16 cellular contexts compared by ENCODE assay signal in the genomic region with DNA sequence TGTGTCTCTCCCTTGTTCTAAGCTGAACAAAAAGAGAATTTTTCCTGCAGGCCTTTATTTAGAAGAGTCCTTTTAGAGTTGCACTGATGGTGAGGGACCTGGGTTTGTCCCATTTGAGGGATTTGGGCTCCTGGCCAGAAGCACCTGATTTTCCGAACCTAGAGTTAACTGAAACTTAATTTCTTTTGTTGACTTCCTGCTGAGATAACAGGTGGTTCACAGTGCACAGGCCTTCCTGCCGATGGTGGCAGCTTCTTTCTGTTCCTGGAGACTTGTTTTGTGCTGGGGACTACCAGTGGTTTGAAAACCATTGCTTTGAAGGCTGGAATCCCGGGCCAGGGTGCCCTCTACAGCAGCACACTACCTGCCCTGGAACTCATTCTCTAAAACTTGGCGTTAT.
DNase-seq lines count a peak whose midpoint lies in the region; ATAC-seq and TF ChIP-seq lines count a peak whose summit lies in the region.
"Had no signal": no experiment of that assay in that cellular context is flagged by ENCODE, and none has a peak within 500 bp of the region (broad histone marks: within the 10 kb centered on the region; RNA-seq: fewer than 3 reads in every experiment).

No MANE protein-coding gene starts in this region.

- H2BK15ac ChIP-seq in IMR-90 (ENCODE audit: low read depth, low read length) = peak overlapping the region; percentile 72; the same call in 2 of the 3 replicates

- H3K79me1 ChIP-seq in IMR-90 (ENCODE audit: low read depth in 1 of 2, low read length in 2 of 2) = no peaks in the 10 kb centered on the region

- H3K4me1 ChIP-seq in IMR-90 (ENCODE audit: control insufficient read depth, insufficient read depth, low read length) (peaks cover 4% of the 10 kb centered on the region; the same call in 1 of the 2 replicates), Karpas-422 (ENCODE audit: low read length) (peaks cover 4% of the 10 kb centered on the region; the same call in 1 of the 2 replicates)

- H4K91ac ChIP-seq in IMR-90 (ENCODE audit: insufficient read depth, low read depth, low read length) = no peak overlapping the region

- H4K8ac ChIP-seq in IMR-90 (ENCODE audit: low read depth in 2 of 2, low read length in 2 of 2) = no peak overlapping the region

- H3K36me3 ChIP-seq in IMR-90 (ENCODE audit: control insufficient read depth, insufficient read depth, low read length) (no peaks in the 10 kb centered on the region), Karpas-422 (ENCODE audit: insufficient read depth, low read length) (no peaks in the 10 kb centered on the region)
- H3K36me3 ChIP-seq: HAP-1 had no signal

- H3K27me3 Mint-ChIP-seq in Calu3 (ENCODE audit: unreplicated experiment) (no peaks in the 10 kb centered on the region), MCF 10A (ENCODE audit: insufficient read depth, unreplicated experiment) (no peaks in the 10 kb centered on the region)
- H3K27me3 Mint-ChIP-seq in activated CD4-positive, alpha-beta memory T cell treated with anti-CD3 and anti-CD28 coated beads, Interleukin-2, amount 10 ng/mL, durations not matched to agents 7 days and 5 days = no peaks in the 10 kb centered on the region
- H3K27me3 Mint-ChIP-seq: central memory CD8-positive, alpha-beta T cell; natural killer cell treated with Interleukin-12 subunit alpha and Interleukin-12 subunit beta and Interleukin-15 and Interleukin-18, amount 100 ng/mL, for 72 hours had no signal

- H3K56ac ChIP-seq in IMR-90 (ENCODE audit: extremely low read depth, insufficient read depth, low read length) = no peak overlapping the region

- no peaks in the 10 kb centered on the region for H3K79me2 ChIP-seq in Karpas-422 (ENCODE audit: low read length)

- H2BK5ac ChIP-seq in IMR-90 (ENCODE audit: low read depth, low read length, poor library complexity, severe bottlenecking) = no peak overlapping the region

- H2AFZ ChIP-seq in IMR-90 (replicated peaks; ENCODE audit: low read length, poor library complexity) (no peak overlapping the region), Karpas-422 (ENCODE audit: low read length) (no peak overlapping the region)

- CTCF ChIA-PET in Calu3 (lab: Charles Lee) (interaction anchor here (0.7 to 2.6 kb wide), 2 partner anchors 371 to 922 kb away, joined by 3 to 11 read pairs; no protein-coding TSS in a partner anchor), IMR-90 (lab: Yijun Ruan, JAX) (no interaction called here), MCF 10A (lab: Yijun Ruan, JAX) (interaction anchor here (0.6 to 4.5 kb wide), 9 partner anchors 20 to 1498 kb away, joined by 3 to 60 read pairs (median 4); partner anchors contain the start of gene INHBA)
- CTCF ChIA-PET in activated CD4-positive, alpha-beta memory T cell treated with anti-CD3 and anti-CD28 coated beads, Interleukin-2, amount 10 ng/mL, durations not matched to agents 7 days and 5 days (lab: Charles Lee) = no interaction called here

- no peak overlapping the region for H3K23ac ChIP-seq in IMR-90 (ENCODE audit: low read depth, low read length)

- 90% methylated on average over 2 of the region's 4 CpGs; no CpG with 5 or more reads in 1 of the 2 experiments for whole genome bisulfite sequencing in IMR-90 (ENCODE audit: extremely low coverage in 2 of 2, insufficient read length in 1 of 2), 2 experiments

- no peak for TF ChIP-seq POLR2A in IMR-90 (IDR thresholded peaks at IDR 0.05; ENCODE audit: low read depth, low read length)

- no peaks in the 10 kb centered on the region for H3K9me2 ChIP-seq in Karpas-422 (replicated peaks; ENCODE audit: insufficient read depth, low read length)

- no peak overlapping the region for H3K9ac ChIP-seq in IMR-90 (ENCODE audit: low read depth, low read length)
- H3K9ac ChIP-seq in Karpas-422 (ENCODE audit: low read length) = no peak overlapping the region

- H3K9me3 Mint-ChIP-seq in Calu3 (ENCODE audit: low read depth, unreplicated experiment) (no peaks in the 10 kb centered on the region), MCF 10A (ENCODE audit: unreplicated experiment) (no peaks in the 10 kb centered on the region)
- H3K9me3 Mint-ChIP-seq in activated CD4-positive, alpha-beta memory T cell treated with anti-CD3 and anti-CD28 coated beads, Interleukin-2, amount 10 ng/mL, durations not matched to agents 7 days and 5 days = no peaks in the 10 kb centered on the region
- H3K9me3 Mint-ChIP-seq: central memory CD8-positive, alpha-beta T cell; endodermal cell; natural killer cell treated with Interleukin-12 subunit alpha and Interleukin-12 subunit beta and Interleukin-15 and Interleukin-18, amount 100 ng/mL, for 72 hours had no signal

- ATAC-seq in GM19395 (IDR thresholded peaks at IDR 0.05; ENCODE audit: unreplicated experiment) (peak; percentile 66), IMR-90 (ENCODE audit: low read depth) (no peak), left colon (peak; percentile 95)
- ATAC-seq: K562; natural killer cell treated with Interleukin-12 subunit alpha and Interleukin-12 subunit beta and Interleukin-15 and Interleukin-18, amount 100 ng/mL, for 72 hours had no signal

- no peak overlapping the region for H2BK20ac ChIP-seq in IMR-90 (ENCODE audit: low read depth, low read length)

- H3K4me3 Mint-ChIP-seq in Calu3 (ENCODE audit: low read depth, unreplicated experiment) = no peak overlapping the region
- no peak overlapping the region for H3K4me3 Mint-ChIP-seq in MCF 10A (ENCODE audit: unreplicated experiment)
- H3K4me3 Mint-ChIP-seq in activated CD4-positive, alpha-beta memory T cell treated with anti-CD3 and anti-CD28 coated beads, Interleukin-2, amount 10 ng/mL, durations not matched to agents 7 days and 5 days = no peak overlapping the region
- H3K4me3 Mint-ChIP-seq: central memory CD8-positive, alpha-beta T cell; endodermal cell; natural killer cell treated with Interleukin-12 subunit alpha and Interleukin-12 subunit beta and Interleukin-15 and Interleukin-18, amount 100 ng/mL, for 72 hours had no signal

- in situ Hi-C loops in IMR-90 (cut with MboI; ENCODE audit: low sequenced_read_pairs) = loop anchor here (10.0 kb wide), 3 partner anchors 371 to 1481 kb away; no protein-coding TSS in a partner anchor

- no peak overlapping the region for H2AK9ac ChIP-seq in IMR-90 (replicated peaks; ENCODE audit: low read depth, low read length, poor library complexity)

- no peaks in the 10 kb centered on the region for H3K9me1 ChIP-seq in IMR-90 (ENCODE audit: insufficient read depth, low read length)

- POLR2A ChIA-PET in IMR-90 (lab: Charles Lee; ENCODE audit: unreplicated experiment) = no interaction called here
- POLR2A ChIA-PET in MCF 10A (lab: Yijun Ruan, JAX) = interaction anchor here (0.7 to 1.8 kb wide), 4 partner anchors 100 to 1471 kb away, joined by 3 to 8 read pairs (median 4); partner anchors contain the start of genes MPLKIP and SUGCT
- POLR2A ChIA-PET in activated CD4-positive, alpha-beta memory T cell treated with anti-CD3 and anti-CD28 coated beads, Interleukin-2, amount 10 ng/mL, durations not matched to agents 7 days and 5 days (lab: Charles Lee) = no interaction called here

- H2BK120ac ChIP-seq in IMR-90 (ENCODE audit: low read depth, low read length) = 0 out of 2 replicates have a peak overlapping the region, but pooled peaks have one; percentile 40

- H3K4me3 ChIP-seq in IMR-90 (ENCODE audit: insufficient read depth, low read depth, low read length) = no peak overlapping the region
- no peak overlapping the region for H3K4me3 ChIP-seq in Karpas-422 (ENCODE audit: low read length)
- H3K4me3 ChIP-seq: HAP-1, K562 had no signal

- no peak overlapping the region for H3K27ac Mint-ChIP-seq in Calu3 (ENCODE audit: unreplicated experiment)
- no peak overlapping the region for H3K27ac Mint-ChIP-seq in MCF 10A (ENCODE audit: low read depth, unreplicated experiment)
- no peak overlapping the region for H3K27ac Mint-ChIP-seq in activated CD4-positive, alpha-beta memory T cell treated with anti-CD3 and anti-CD28 coated beads, Interleukin-2, amount 10 ng/mL, durations not matched to agents 7 days and 5 days
- H3K27ac Mint-ChIP-seq: endodermal cell; natural killer cell treated with Interleukin-12 subunit alpha and Interleukin-12 subunit beta and Interleukin-15 and Interleukin-18, amount 100 ng/mL, for 72 hours had no signal

- no peak for TF ChIP-seq RAD21 in IMR-90 (IDR thresholded peaks at IDR 0.05; ENCODE audit: low read length)

- no peak overlapping the region for H3K14ac ChIP-seq in IMR-90 (replicated peaks; ENCODE audit: low read depth, low read length)

- no peak overlapping the region for H4K5ac ChIP-seq in IMR-90 (ENCODE audit: low read depth, low read length)

- H3K27me3 ChIP-seq in IMR-90 (ENCODE audit: control insufficient read depth, insufficient read depth, low read length) = no peaks in the 10 kb centered on the region
- no peaks in the 10 kb centered on the region for H3K27me3 ChIP-seq in Karpas-422 (ENCODE audit: low read length)

- intact Hi-C loops in Calu3 (cut with micrococcal nuclease; ENCODE audit: unreplicated experiment) (loop anchor here (5.0 to 10.0 kb wide), 4 partner anchors 93 to 1711 kb away; no protein-coding TSS in a partner anchor), IMR-90 (cut with micrococcal nuclease) (loop anchor here (10.0 kb wide), 2 partner anchors 821 to 1501 kb away; no protein-coding TSS in a partner anchor), left colon (cut with DNase I, micrococcal nuclease) (no loop called here), MCF 10A (cut with micrococcal nuclease) (loop anchor here (10.0 kb wide), 1 partner anchor 531 kb away; no protein-coding TSS in a partner anchor)

- H3K4me2 ChIP-seq in IMR-90 (ENCODE audit: low read depth, low read length) = no peak overlapping the region
- H3K4me2 ChIP-seq in Karpas-422 (ENCODE audit: low read depth, low read length, poor library complexity, severe bottlenecking) = no peak overlapping the region

- TF ChIP-seq CTCF in Calu3 (IDR thresholded peaks at IDR 0.05; ENCODE audit: unreplicated experiment) = no peak
- TF ChIP-seq CTCF in IMR-90 (conservative IDR thresholded peaks at IDR 0.05; ENCODE audit: low read depth, low read length) = no peak
- no peak for TF ChIP-seq CTCF in MCF 10A (IDR thresholded peaks at IDR 0.05; ENCODE audit: unreplicated experiment)

- no peak overlapping the region for H3K18ac ChIP-seq in IMR-90 (ENCODE audit: low read depth, low read length)

- DNase-seq in Calu3 (peak; percentile 36), IMR-90 (no peak), left colon (peak; percentile 65 to 78), MCF 10A (ENCODE audit: unreplicated experiment) (no peak), Karpas-422 (no peak), HuH-7.5 (ENCODE audit: low spot score) (no peak)
- no peak for DNase-seq in activated CD4-positive, alpha-beta memory T cell treated with anti-CD3 and anti-CD28 coated beads, Interleukin-2, amount 10 ng/mL, durations not matched to agents 7 days and 5 days
- DNase-seq: activated CD4-positive, alpha-beta T cell treated with anti-CD3 and anti-CD28 coated beads for 48 hours; endodermal cell; NCI-H1436; NCI-H226 had no signal

- H4K20me1 ChIP-seq in IMR-90 (ENCODE audit: insufficient read depth, low read length) (no peaks in the 10 kb centered on the region), Karpas-422 (ENCODE audit: insufficient read depth, low read depth, low read length) (no peaks in the 10 kb centered on the region)

- dilution Hi-C loops in IMR-90 (cut with HindIII; ENCODE audit: low sequenced_read_pairs, unreplicated experiment) = no loop called here

- no TSS peak for BruUV-seq in Calu3 (replicated peaks; lab: Mats Ljungman, UMichigan)
- no TSS peak for BruUV-seq in IMR-90 (replicated peaks; lab: Mats Ljungman, UMichigan)
- no TSS peak for BruUV-seq in MCF 10A (replicated peaks; lab: Mats Ljungman, UMichigan)

- no peaks in the 10 kb centered on the region for H3K9me3 ChIP-seq in IMR-90 (ENCODE audit: control insufficient read depth, insufficient read depth, low read length)
- no peaks in the 10 kb centered on the region for H3K9me3 ChIP-seq in Karpas-422 (ENCODE audit: low read length)
- H3K9me3 ChIP-seq: HAP-1 had no signal

- no peak overlapping the region for H3K4ac ChIP-seq in IMR-90 (ENCODE audit: low read depth, low read length)

- no peak overlapping the region for H3K27ac ChIP-seq in IMR-90 (ENCODE audit: insufficient read depth, low read length)
- H3K27ac ChIP-seq in Karpas-422 (ENCODE audit: low read length) = no peak overlapping the region

- H3K36me3 Mint-ChIP-seq in Calu3 (ENCODE audit: insufficient read depth, unreplicated experiment) (no peaks in the 10 kb centered on the region), MCF 10A (ENCODE audit: insufficient read depth, unreplicated experiment) (no peaks in the 10 kb centered on the region)
- H3K36me3 Mint-ChIP-seq in activated CD4-positive, alpha-beta memory T cell treated with anti-CD3 and anti-CD28 coated beads, Interleukin-2, amount 10 ng/mL, durations not matched to agents 7 days and 5 days (ENCODE audit: low read depth) = no peaks in the 10 kb centered on the region
- H3K36me3 Mint-ChIP-seq: natural killer cell treated with Interleukin-12 subunit alpha and Interleukin-12 subunit beta and Interleukin-15 and Interleukin-18, amount 100 ng/mL, for 72 hours had no signal

- H3K4me1 Mint-ChIP-seq in Calu3 (ENCODE audit: low read depth, unreplicated experiment) (peaks cover 9% of the 10 kb centered on the region), MCF 10A (ENCODE audit: insufficient read depth, unreplicated experiment) (peaks cover 10% of the 10 kb centered on the region)
- peaks cover 4% of the 10 kb centered on the region for H3K4me1 Mint-ChIP-seq in activated CD4-positive, alpha-beta memory T cell treated with anti-CD3 and anti-CD28 coated beads, Interleukin-2, amount 10 ng/mL, durations not matched to agents 7 days and 5 days
- H3K4me1 Mint-ChIP-seq: central memory CD8-positive, alpha-beta T cell had no signal

- H2AK5ac ChIP-seq in IMR-90 (ENCODE audit: low read depth, low read length) = no peak overlapping the region

Comparison
In these comparisons a context has a peak if more than half of its experiments do, and no peak if none do; other contexts are left out.
1. DNase-seq: peak in Calu3 (single experiment) and left colon (2 of 2); none in IMR-90 (single experiment), MCF 10A (single experiment), Karpas-422 (single experiment), activated CD4-positive, alpha-beta memory T cell treated with anti-CD3 and anti-CD28 coated beads, Interleukin-2, amount 10 ng/mL, durations not matched to agents 7 days and 5 days (single experiment) and HuH-7.5 (single experiment).
2. CTCF ChIA-PET loops: an anchor here in Calu3 (0.7 to 2.6 kb wide) and MCF 10A (0.6 to 4.5 kb wide); none called in IMR-90 and activated CD4-positive, alpha-beta memory T cell treated with anti-CD3 and anti-CD28 coated beads, Interleukin-2, amount 10 ng/mL, durations not matched to agents 7 days and 5 days.
3. intact Hi-C loops: an anchor here in Calu3 (5.0 to 10.0 kb wide), IMR-90 (10.0 kb wide) and MCF 10A (10.0 kb wide); none called in left colon.